ENCODE assay signal across 25 cellular contexts in the genomic region with DNA sequence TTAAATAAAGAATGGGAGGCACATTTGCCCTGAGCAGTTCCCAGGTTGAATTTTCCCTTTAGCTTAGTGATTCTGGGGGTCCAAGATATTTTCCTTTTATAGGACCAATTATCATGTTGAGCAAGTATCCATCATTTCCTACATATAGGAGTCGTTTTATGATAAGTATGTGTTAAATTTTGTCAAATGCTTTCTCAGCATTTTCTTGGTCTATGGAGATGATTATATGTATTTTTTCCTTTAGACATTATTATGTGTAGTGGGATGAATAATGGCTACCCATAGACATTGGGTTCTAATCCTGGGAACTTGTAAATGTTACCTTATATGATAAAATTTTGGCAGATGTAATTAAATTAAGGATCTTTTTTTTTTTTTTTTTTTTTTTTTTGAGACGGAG.
DNase-seq lines count a peak whose midpoint lies in the region; ATAC-seq, FAIRE-seq and TF ChIP-seq lines count a peak whose summit lies in the region.
"Had no signal": no experiment of that assay in that cellular context is flagged by ENCODE, and none has a peak within 500 bp of the region (broad histone marks: within the 10 kb centered on the region; RNA-seq: fewer than 3 reads in every experiment).

No MANE protein-coding gene starts in this region.

- H3K4me1 ChIP-seq in HepG2 (ENCODE audit: insufficient read depth, low read length), result no peaks in the 10 kb centered on the region
- H3K4me1 ChIP-seq in right lobe of liver, result no peaks in the 10 kb centered on the region
- no peaks in the 10 kb centered on the region for H3K4me1 ChIP-seq in K562 (replicated peaks in 1 of 2; ENCODE audit: control insufficient read depth in 2 of 2, insufficient read depth in 2 of 2, low read length in 2 of 2)
- H3K4me1 ChIP-seq: BE2C had no signal

- H3K9me1 ChIP-seq in K562 (ENCODE audit: control insufficient read depth, insufficient read depth, low read length), result no peaks in the 10 kb centered on the region

- H3K4me3 ChIP-seq in HepG2 (replicated peaks in 1 of 3; ENCODE audit: insufficient read depth in 1 of 3, low read depth in 2 of 3, low read length in 3 of 3), result no peak overlapping the region
- no peak overlapping the region for H3K4me3 ChIP-seq in right lobe of liver
- H3K4me3 ChIP-seq in K562, result no peak overlapping the region
- H3K4me3 ChIP-seq: BLaER1, GM12878 had no signal

- no peak for ATAC-seq in HepG2
- ATAC-seq in right lobe of liver, result no peak
- no peak for ATAC-seq in K562
- ATAC-seq in GM18502 (IDR thresholded peaks at IDR 0.05; ENCODE audit: poor library complexity, unreplicated experiment), result no peak
- ATAC-seq: GM12878 had no signal

- H3K4me2 ChIP-seq in HepG2 (ENCODE audit: low read depth, low read length) (no peak overlapping the region), K562 (ENCODE audit: insufficient read depth, low read length) (no peak overlapping the region)
- H3K4me2 ChIP-seq: BLaER1 had no signal

- TF ChIP-seq EP300 in HepG2 (IDR thresholded peaks at IDR 0.05; ENCODE audit: low read depth in 2 of 2, low read length in 2 of 2) (no peak), HepG2 (CRISPR knock-in tag; IDR thresholded peaks at IDR 0.05; ENCODE audit: borderline replicate concordance) (no peak), K562 (IDR thresholded peaks at IDR 0.05; ENCODE audit: low read length) (no peak)

- H4K20me1 ChIP-seq in HepG2 (ENCODE audit: insufficient read depth, low read length), result no peaks in the 10 kb centered on the region
- H4K20me1 ChIP-seq in K562 (replicated peaks; ENCODE audit: control insufficient read depth, insufficient read depth, low read length), result no peaks in the 10 kb centered on the region
- H4K20me1 ChIP-seq: BLaER1 had no signal

- H3K27ac ChIP-seq in HepG2 (ENCODE audit: extremely low read length, insufficient read depth, low read length) (no peak overlapping the region), right lobe of liver (no peak overlapping the region), K562 (ENCODE audit: extremely low read depth, low read depth, low read length) (no peak overlapping the region)
- H3K27ac ChIP-seq: 22Rv1, BLaER1 had no signal

- TF ChIP-seq POLR2A in HepG2 (IDR thresholded peaks at IDR 0.05; ENCODE audit: insufficient read depth in 1 of 2, low read depth in 2 of 2, low read length in 2 of 2) (no peak), right lobe of liver (IDR thresholded peaks at IDR 0.05) (no peak), K562 (conservative IDR thresholded peaks at IDR 0.05) (no peak)

- TF ChIP-seq RAD21 in HepG2 (CRISPR knock-in tag; IDR thresholded peaks at IDR 0.05), result no peak
- TF ChIP-seq RAD21 in K562 (CRISPR knock-in tag; conservative IDR thresholded peaks at IDR 0.05 in 1 of 2, IDR thresholded peaks at IDR 0.05 in 1 of 2), result no peak

- H2AFZ ChIP-seq in HepG2 (ENCODE audit: low read length), result no peak overlapping the region
- H2AFZ ChIP-seq in K562 (ENCODE audit: low read depth, low read length), result no peak overlapping the region

- no peaks in the 10 kb centered on the region for H3K9me3 ChIP-seq in HepG2 (ENCODE audit: low read length)
- no peaks in the 10 kb centered on the region for H3K9me3 ChIP-seq in right lobe of liver
- no peaks in the 10 kb centered on the region for H3K9me3 ChIP-seq in K562 (replicated peaks; ENCODE audit: control insufficient read depth, insufficient read depth, low read depth, low read length)
- H3K9me3 ChIP-seq: BE2C had no signal

- H3K36me3 Mint-ChIP-seq in MCF 10A (ENCODE audit: insufficient read depth, unreplicated experiment), result peaks cover 7% of the 10 kb centered on the region
- H3K36me3 Mint-ChIP-seq: CD14-positive monocyte; CD4-positive, CD25-positive, alpha-beta regulatory T cell had no signal

- H3K4me1 Mint-ChIP-seq in MCF 10A (ENCODE audit: insufficient read depth, unreplicated experiment), result no peaks in the 10 kb centered on the region
- H3K4me1 Mint-ChIP-seq: CD14-positive monocyte; CD4-positive, CD25-positive, alpha-beta regulatory T cell; CD8-positive, alpha-beta memory T cell had no signal

- intact Hi-C loops in HepG2 (cut with micrococcal nuclease; ENCODE audit: unreplicated experiment), result no loop called here
- intact Hi-C loops in right lobe of liver (cut with DNase I), result no loop called here
- intact Hi-C loops in K562 (cut with micrococcal nuclease), result no loop called here
- intact Hi-C loops in MCF 10A (cut with micrococcal nuclease), result no loop called here

- CTCF ChIA-PET in HepG2 (lab: Yijun Ruan, JAX; ENCODE audit: low intra/inter-chr PET ratio, low total read pairs) (no interaction called here), K562 (lab: Yijun Ruan, JAX; ENCODE audit: low intra/inter-chr PET ratio) (no interaction called here), MCF 10A (lab: Yijun Ruan, JAX) (no interaction called here)

- no TSS peak for BruUV-seq in HepG2 (replicated peaks; lab: Mats Ljungman, UMichigan)
- BruUV-seq in K562 (replicated peaks; lab: Mats Ljungman, UMichigan), result no TSS peak
- BruUV-seq in MCF 10A (replicated peaks; lab: Mats Ljungman, UMichigan), result no TSS peak

- no peaks in the 10 kb centered on the region for H3K27me3 Mint-ChIP-seq in MCF 10A (ENCODE audit: insufficient read depth, unreplicated experiment)

- no peak overlapping the region for H3K4me3 Mint-ChIP-seq in MCF 10A (ENCODE audit: unreplicated experiment)
- H3K4me3 Mint-ChIP-seq: CD14-positive monocyte; CD4-positive, alpha-beta memory T cell; CD4-positive, CD25-positive, alpha-beta regulatory T cell; CD8-positive, alpha-beta memory T cell had no signal

- H3K9me3 Mint-ChIP-seq in MCF 10A (ENCODE audit: unreplicated experiment), result no peaks in the 10 kb centered on the region

- 21% methylated on average over 2 of the region's 2 CpGs for WGBS in HepG2 (ENCODE audit: low lambda C conversion rate)
- 0% methylated on average over 1 of the region's 2 CpGs for WGBS in right lobe of liver (ENCODE audit: insufficient coverage, low coverage, low lambda C conversion rate, missing lambda C conversion rate)
- WGBS in K562 (ENCODE audit: insufficient coverage, low coverage, missing lambda C conversion rate), result 0% methylated on average over 1 of the region's 2 CpGs

- DNase-seq in HepG2 (ENCODE audit: low spot score) (no peak), right lobe of liver (no peak), K562 (ENCODE audit: extremely low read depth in 1 of 4, low spot score in 3 of 4) (no peak), MCF 10A (ENCODE audit: unreplicated experiment) (no peak)
- DNase-seq: ACHN; BE2C; C1 segment of cervical spinal cord; CD4-positive, alpha-beta memory T cell; CD4-positive, CD25-positive, alpha-beta regulatory T cell; CD8-positive, alpha-beta memory T cell; COR-L47; DMS 273 treated with DMSO at 0.1 percent for 48 hours; DMS153; DMS53; DMS79; DND-41; EL; GDM1 had no signal

- POLR2A ChIA-PET in HepG2 (lab: Yijun Ruan, JAX), result no interaction called here
- POLR2A ChIA-PET in K562 (lab: Yijun Ruan, JAX), result no interaction called here
- POLR2A ChIA-PET in MCF 10A (lab: Yijun Ruan, JAX), result no interaction called here

- H3K36me3 ChIP-seq in HepG2 (replicated peaks in 1 of 2; ENCODE audit: control insufficient read depth in 1 of 2, insufficient read depth in 2 of 2, low read length in 2 of 2) (no peaks in the 10 kb centered on the region), right lobe of liver (no peaks in the 10 kb centered on the region), K562 (ENCODE audit: control insufficient read depth, insufficient read depth, low read length) (no peaks in the 10 kb centered on the region)
- H3K36me3 ChIP-seq: BE2C, BLaER1 had no signal

- TF ChIP-seq CTCF in HepG2 (CRISPR knock-in tag; IDR thresholded peaks at IDR 0.05) (no peak), right lobe of liver (IDR thresholded peaks at IDR 0.05) (no peak), K562 (IDR thresholded peaks at IDR 0.05 in 2 of 3, conservative IDR thresholded peaks at IDR 0.05 in 1 of 3; ENCODE audit: insufficient read depth in 2 of 3, low read depth in 1 of 3, low read length in 3 of 3) (no peak), MCF 10A (IDR thresholded peaks at IDR 0.05; ENCODE audit: unreplicated experiment) (no peak)

- in situ Hi-C loops in HepG2 (cut with HindIII; ENCODE audit: extremely low pct_ligation_motif_present, low pct_unique_long_range_greater_than_20kb), result no loop called here
- in situ Hi-C loops in K562 (cut with MboI), result no loop called here

- H3K79me2 ChIP-seq in HepG2 (ENCODE audit: insufficient read depth, low read length) (no peaks in the 10 kb centered on the region), K562 (ENCODE audit: control insufficient read depth, insufficient read depth, low read length) (no peaks in the 10 kb centered on the region)

- FAIRE-seq in HepG2 (lab: Jason Lieb, UNC) (no peak), K562 (lab: Jason Lieb, UNC) (no peak)
- FAIRE-seq: GM12878, GM12892, GM19239 had no signal

- no peak overlapping the region for H3K27ac Mint-ChIP-seq in MCF 10A (ENCODE audit: low read depth, unreplicated experiment)
- H3K27ac Mint-ChIP-seq: CD14-positive monocyte; CD4-positive, alpha-beta memory T cell; CD4-positive, CD25-positive, alpha-beta regulatory T cell; CD8-positive, alpha-beta memory T cell had no signal

- no peaks in the 10 kb centered on the region for H3K27me3 ChIP-seq in HepG2 (ENCODE audit: control insufficient read depth in 1 of 2, insufficient read depth in 2 of 2, low read length in 2 of 2)
- no peaks in the 10 kb centered on the region for H3K27me3 ChIP-seq in right lobe of liver
- H3K27me3 ChIP-seq in K562 (ENCODE audit: control insufficient read depth in 2 of 2, insufficient read depth in 2 of 2, low read length in 2 of 2), result no peaks in the 10 kb centered on the region
- H3K27me3 ChIP-seq: BE2C, BLaER1 had no signal

- no peak overlapping the region for H3K9ac ChIP-seq in HepG2 (ENCODE audit: insufficient read depth, low read depth, low read length)
- H3K9ac ChIP-seq in K562 (ENCODE audit: insufficient read depth in 1 of 2, low read depth in 2 of 2, low read length in 2 of 2), result no peak overlapping the region
- H3K9ac ChIP-seq: BLaER1 had no signal

TF ChIP-seq in HepG2, 621 proteins besides CTCF, POLR2A, EP300 and RAD21 (continues in another document):
- peak in 1 of 2 experiments; percentile 64; a peak in 3 of 4 replicates for TF ChIP-seq MAFK (conservative IDR thresholded peaks at IDR 0.05 in 1 of 2, IDR thresholded peaks at IDR 0.05 in 1 of 2; ENCODE audit: low read length in 2 of 2)
- TF ChIP-seq MAFF (IDR thresholded peaks at IDR 0.05; ENCODE audit: low read depth, low read length), result peak; percentile 55

TF ChIP-seq in K562, 482 proteins besides CTCF, POLR2A, EP300 and RAD21:
- TF ChIP-seq MAFG (tag; conservative IDR thresholded peaks at IDR 0.05) (peak; percentile 27; the same call in 1 of the 2 replicates), NBN (IDR thresholded peaks at IDR 0.05; ENCODE audit: low read depth) (no peak), C11orf30 (IDR thresholded peaks at IDR 0.05; ENCODE audit: low read depth) (peak; percentile 39), ZNF316 (IDR thresholded peaks at IDR 0.05) (peak; percentile 61), HNRNPH1 (optimal IDR thresholded peaks at IDR 0.05; ENCODE audit: low read depth, low read length) (no peak)

Comparison
In these comparisons a context has a peak if more than half of its experiments do, and no peak if none do; other contexts are left out.
1. Of the 241 proteins assayed by ChIP-seq in both HepG2 and K562: peak only in HepG2: MAFF; only in K562: MAFG; in both: none; in neither: 238; mixed calls (peak in some experiments, not most) for 1.